ENCODE assay signal across 1 cellular context in the genomic region with DNA sequence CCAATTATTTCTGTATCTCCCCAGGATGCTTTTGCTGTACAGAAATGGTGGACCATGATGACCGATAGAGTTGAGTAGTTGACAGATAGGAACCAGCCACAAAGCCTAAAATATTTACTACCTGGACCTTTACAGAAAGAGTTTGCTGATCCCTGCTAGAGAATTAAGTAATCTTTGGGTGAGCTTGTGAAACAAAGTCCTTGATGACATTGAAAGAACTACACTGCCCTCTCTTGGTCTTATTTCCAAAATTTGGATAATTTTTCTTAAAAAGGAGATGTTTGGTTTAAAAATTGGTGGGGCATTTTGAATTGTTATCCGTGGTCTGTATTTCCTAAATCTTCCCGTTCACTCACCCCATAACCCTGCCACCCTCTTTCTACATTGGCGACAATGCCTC.
TF ChIP-seq lines count a peak whose summit lies in the region.

No MANE protein-coding gene starts in this region.

TF ChIP-seq in HepG2, 621 proteins besides CTCF, POLR2A, EP300 and RAD21 (continued from another document):
- TF ChIP-seq, protein P1, sequence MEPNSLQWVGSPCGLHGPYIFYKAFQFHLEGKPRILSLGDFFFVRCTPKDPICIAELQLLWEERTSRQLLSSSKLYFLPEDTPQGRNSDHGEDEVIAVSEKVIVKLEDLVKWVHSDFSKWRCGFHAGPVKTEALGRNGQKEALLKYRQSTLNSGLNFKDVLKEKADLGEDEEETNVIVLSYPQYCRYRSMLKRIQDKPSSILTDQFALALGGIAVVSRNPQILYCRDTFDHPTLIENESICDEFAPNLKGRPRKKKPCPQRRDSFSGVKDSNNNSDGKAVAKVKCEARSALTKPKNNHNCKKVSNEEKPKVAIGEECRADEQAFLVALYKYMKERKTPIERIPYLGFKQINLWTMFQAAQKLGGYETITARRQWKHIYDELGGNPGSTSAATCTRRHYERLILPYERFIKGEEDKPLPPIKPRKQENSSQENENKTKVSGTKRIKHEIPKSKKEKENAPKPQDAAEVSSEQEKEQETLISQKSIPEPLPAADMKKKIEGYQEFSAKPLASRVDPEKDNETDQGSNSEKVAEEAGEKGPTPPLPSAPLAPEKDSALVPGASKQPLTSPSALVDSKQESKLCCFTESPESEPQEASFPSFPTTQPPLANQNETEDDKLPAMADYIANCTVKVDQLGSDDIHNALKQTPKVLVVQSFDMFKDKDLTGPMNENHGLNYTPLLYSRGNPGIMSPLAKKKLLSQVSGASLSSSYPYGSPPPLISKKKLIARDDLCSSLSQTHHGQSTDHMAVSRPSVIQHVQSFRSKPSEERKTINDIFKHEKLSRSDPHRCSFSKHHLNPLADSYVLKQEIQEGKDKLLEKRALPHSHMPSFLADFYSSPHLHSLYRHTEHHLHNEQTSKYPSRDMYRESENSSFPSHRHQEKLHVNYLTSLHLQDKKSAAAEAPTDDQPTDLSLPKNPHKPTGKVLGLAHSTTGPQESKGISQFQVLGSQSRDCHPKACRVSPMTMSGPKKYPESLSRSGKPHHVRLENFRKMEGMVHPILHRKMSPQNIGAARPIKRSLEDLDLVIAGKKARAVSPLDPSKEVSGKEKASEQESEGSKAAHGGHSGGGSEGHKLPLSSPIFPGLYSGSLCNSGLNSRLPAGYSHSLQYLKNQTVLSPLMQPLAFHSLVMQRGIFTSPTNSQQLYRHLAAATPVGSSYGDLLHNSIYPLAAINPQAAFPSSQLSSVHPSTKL (CRISPR knock-in tag; IDR thresholded peaks at IDR 0.05), result peak; percentile 33; the same call in 1 of the 2 replicates
- TF ChIP-seq MTF2 (CRISPR knock-in tag; IDR thresholded peaks at IDR 0.05; ENCODE audit: borderline replicate concordance), result no peak
- peak; percentile 52 for TF ChIP-seq SAP130 (CRISPR knock-in tag; IDR thresholded peaks at IDR 0.05; ENCODE audit: low read depth)
- TF ChIP-seq PPARG (CRISPR knock-in tag; conservative IDR thresholded peaks at IDR 0.05), result 0 out of 2 replicates have a peak, but pooled peaks have one; percentile 18
- 0 out of 2 replicates have a peak, but pooled peaks have one; percentile 33 for TF ChIP-seq ZKSCAN1 (IDR thresholded peaks at IDR 0.05; ENCODE audit: low read length)
- TF ChIP-seq KLF16 (CRISPR knock-in tag; IDR thresholded peaks at IDR 0.05), result 0 out of 4 replicates have a peak, but pooled peaks of 1 of the 2 experiments have one; percentile 37
- TF ChIP-seq, protein P2, sequence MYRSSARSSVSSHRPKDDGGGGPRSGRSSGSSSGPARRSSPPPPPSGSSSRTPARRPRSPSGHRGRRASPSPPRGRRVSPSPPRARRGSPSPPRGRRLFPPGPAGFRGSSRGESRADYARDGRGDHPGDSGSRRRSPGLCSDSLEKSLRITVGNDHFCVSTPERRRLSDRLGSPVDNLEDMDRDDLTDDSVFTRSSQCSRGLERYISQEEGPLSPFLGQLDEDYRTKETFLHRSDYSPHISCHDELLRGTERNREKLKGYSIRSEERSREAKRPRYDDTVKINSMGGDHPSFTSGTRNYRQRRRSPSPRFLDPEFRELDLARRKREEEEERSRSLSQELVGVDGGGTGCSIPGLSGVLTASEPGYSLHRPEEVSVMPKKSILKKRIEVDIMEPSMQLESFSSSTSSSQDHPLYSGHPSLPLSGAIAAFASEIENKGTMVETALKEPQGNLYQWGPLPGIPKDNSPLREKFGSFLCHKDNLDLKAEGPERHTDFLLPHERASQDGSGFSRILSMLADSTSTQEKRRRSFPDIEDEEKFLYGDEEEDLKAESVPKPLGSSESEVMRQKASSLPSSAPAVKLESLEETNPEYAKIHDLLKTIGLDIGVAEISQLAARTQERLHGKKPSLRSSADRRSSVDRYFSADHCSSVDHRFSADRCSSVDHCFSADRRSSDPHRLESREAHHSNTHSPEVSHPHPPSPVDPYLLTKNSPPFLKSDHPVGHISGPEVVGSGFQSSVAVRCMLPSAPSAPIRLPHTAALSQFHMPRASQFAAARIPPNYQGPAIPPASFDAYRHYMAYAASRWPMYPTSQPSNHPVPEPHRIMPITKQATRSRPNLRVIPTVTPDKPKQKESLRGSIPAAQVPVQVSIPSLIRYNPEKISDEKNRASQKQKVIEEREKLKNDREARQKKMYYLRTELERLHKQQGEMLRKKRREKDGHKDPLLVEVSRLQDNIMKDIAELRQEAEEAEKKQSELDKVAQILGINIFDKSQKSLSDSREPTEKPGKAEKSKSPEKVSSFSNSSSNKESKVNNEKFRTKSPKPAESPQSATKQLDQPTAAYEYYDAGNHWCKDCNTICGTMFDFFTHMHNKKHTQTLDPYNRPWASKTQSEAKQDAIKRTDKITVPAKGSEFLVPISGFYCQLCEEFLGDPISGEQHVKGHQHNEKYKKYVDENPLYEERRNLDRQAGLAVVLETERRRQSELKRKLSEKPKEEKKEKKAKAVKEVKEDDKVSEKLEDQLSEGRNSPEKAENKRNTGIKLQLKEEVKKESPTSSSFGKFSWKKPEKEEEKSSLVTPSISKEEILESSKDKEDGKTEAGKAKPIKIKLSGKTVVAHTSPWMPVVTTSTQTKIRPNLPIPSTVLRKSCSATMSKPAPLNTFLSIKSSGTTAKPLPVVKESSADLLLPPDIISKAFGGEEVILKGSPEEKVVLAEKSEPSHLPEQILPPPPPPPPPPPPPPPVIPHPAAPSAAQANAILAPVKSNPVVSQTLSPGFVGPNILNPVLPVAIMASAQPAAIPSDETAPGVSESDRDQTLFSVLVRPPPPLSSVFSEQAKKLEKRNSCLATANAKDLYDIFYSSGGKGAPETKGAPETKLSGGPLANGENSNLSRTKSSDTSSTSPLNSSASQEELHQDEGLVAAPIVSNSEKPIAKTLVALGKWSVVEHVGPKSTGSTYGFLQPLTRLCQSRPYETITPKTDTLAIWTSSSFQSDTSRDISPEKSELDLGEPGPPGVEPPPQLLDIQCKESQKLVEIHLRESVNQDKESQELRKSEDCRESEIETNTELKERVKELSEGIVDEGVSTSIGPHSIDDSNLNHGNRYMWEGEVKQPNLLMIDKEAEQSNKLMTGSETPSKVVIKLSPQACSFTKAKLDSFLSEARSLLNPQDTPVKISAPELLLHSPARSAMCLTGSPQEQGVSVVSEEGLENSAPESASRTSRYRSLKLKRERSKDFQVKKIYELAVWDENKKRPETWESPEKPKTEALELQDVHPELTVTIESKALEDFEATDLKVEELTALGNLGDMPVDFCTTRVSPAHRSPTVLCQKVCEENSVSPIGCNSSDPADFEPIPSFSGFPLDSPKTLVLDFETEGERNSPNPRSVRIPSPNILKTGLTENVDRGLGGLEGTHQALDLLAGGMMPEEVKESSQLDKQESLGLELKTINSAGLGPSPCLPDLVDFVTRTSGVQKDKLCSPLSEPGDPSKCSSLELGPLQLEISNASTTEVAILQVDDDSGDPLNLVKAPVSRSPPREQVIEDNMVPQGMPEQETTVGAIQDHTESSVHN (CRISPR knock-in tag; IDR thresholded peaks at IDR 0.05), result no peak
- peak; percentile 41; the same call in 1 of the 2 replicates for TF ChIP-seq MIXL1 (CRISPR knock-in tag; IDR thresholded peaks at IDR 0.05)
- no peak for TF ChIP-seq ZFP36L2 (CRISPR knock-in tag; IDR thresholded peaks at IDR 0.05)
- peak; percentile 96 for TF ChIP-seq CEBPB (IDR thresholded peaks at IDR 0.05; ENCODE audit: borderline replicate concordance, low read depth, low read length)
- TF ChIP-seq, protein P3, sequence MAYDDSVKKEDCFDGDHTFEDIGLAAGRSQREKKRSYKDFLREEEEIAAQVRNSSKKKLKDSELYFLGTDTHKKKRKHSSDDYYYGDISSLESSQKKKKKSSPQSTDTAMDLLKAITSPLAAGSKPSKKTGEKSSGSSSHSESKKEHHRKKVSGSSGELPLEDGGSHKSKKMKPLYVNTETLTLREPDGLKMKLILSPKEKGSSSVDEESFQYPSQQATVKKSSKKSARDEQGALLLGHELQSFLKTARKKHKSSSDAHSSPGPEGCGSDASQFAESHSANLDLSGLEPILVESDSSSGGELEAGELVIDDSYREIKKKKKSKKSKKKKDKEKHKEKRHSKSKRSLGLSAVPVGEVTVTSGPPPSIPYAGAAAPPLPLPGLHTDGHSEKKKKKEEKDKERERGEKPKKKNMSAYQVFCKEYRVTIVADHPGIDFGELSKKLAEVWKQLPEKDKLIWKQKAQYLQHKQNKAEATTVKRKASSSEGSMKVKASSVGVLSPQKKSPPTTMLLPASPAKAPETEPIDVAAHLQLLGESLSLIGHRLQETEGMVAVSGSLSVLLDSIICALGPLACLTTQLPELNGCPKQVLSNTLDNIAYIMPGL (CRISPR knock-in tag; IDR thresholded peaks at IDR 0.05; ENCODE audit: borderline replicate concordance in 1 of 2, low read depth in 1 of 2), result peak in 1 of 2 experiments; percentile 35; a peak in 1 of 4 replicates
- TF ChIP-seq THAP11 (CRISPR knock-in tag; IDR thresholded peaks at IDR 0.05), result peak; percentile 52; the same call in 1 of the 2 replicates
- 0 out of 2 replicates have a peak, but pooled peaks have one; percentile 33 for TF ChIP-seq RXRB (CRISPR knock-in tag; IDR thresholded peaks at IDR 0.05; ENCODE audit: borderline replicate concordance)
- peak; percentile 89 for TF ChIP-seq SMC3 (IDR thresholded peaks at IDR 0.05; ENCODE audit: low read length)
- TF ChIP-seq, protein P4, sequence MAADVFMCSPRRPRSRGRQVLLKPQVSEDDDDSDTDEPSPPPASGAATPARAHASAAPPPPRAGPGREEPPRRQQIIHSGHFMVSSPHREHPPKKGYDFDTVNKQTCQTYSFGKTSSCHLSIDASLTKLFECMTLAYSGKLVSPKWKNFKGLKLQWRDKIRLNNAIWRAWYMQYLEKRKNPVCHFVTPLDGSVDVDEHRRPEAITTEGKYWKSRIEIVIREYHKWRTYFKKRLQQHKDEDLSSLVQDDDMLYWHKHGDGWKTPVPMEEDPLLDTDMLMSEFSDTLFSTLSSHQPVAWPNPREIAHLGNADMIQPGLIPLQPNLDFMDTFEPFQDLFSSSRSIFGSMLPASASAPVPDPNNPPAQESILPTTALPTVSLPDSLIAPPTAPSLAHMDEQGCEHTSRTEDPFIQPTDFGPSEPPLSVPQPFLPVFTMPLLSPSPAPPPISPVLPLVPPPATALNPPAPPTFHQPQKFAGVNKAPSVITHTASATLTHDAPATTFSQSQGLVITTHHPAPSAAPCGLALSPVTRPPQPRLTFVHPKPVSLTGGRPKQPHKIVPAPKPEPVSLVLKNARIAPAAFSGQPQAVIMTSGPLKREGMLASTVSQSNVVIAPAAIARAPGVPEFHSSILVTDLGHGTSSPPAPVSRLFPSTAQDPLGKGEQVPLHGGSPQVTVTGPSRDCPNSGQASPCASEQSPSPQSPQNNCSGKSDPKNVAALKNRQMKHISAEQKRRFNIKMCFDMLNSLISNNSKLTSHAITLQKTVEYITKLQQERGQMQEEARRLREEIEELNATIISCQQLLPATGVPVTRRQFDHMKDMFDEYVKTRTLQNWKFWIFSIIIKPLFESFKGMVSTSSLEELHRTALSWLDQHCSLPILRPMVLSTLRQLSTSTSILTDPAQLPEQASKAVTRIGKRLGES (CRISPR knock-in tag; IDR thresholded peaks at IDR 0.05; ENCODE audit: borderline replicate concordance), result no peak
- TF ChIP-seq, protein P5, sequence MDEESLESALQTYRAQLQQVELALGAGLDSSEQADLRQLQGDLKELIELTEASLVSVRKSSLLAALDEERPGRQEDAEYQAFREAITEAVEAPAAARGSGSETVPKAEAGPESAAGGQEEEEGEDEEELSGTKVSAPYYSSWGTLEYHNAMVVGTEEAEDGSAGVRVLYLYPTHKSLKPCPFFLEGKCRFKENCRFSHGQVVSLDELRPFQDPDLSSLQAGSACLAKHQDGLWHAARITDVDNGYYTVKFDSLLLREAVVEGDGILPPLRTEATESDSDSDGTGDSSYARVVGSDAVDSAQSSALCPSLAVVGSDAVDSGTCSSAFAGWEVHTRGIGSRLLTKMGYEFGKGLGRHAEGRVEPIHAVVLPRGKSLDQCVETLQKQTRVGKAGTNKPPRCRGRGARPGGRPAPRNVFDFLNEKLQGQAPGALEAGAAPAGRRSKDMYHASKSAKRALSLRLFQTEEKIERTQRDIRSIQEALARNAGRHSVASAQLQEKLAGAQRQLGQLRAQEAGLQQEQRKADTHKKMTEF (CRISPR knock-in tag; IDR thresholded peaks at IDR 0.05), result peak; percentile 23; the same call in 1 of the 2 replicates
- TF ChIP-seq GATAD2A (CRISPR knock-in tag; IDR thresholded peaks at IDR 0.05), result peak; percentile 46; the same call in 1 of the 2 replicates
- TF ChIP-seq CEBPG (CRISPR knock-in tag; IDR thresholded peaks at IDR 0.05), result peak; percentile 98
- TF ChIP-seq SMAD3 (CRISPR knock-in tag; IDR thresholded peaks at IDR 0.05), result peak; percentile 66; the same call in 1 of the 2 replicates
- 0 out of 2 replicates have a peak, but pooled peaks have one; percentile 26 for TF ChIP-seq NCOA2 (CRISPR knock-in tag; IDR thresholded peaks at IDR 0.05)
- TF ChIP-seq STAG1 (CRISPR knock-in tag; IDR thresholded peaks at IDR 0.05), result peak; percentile 88
